In the genomic region with DNA sequence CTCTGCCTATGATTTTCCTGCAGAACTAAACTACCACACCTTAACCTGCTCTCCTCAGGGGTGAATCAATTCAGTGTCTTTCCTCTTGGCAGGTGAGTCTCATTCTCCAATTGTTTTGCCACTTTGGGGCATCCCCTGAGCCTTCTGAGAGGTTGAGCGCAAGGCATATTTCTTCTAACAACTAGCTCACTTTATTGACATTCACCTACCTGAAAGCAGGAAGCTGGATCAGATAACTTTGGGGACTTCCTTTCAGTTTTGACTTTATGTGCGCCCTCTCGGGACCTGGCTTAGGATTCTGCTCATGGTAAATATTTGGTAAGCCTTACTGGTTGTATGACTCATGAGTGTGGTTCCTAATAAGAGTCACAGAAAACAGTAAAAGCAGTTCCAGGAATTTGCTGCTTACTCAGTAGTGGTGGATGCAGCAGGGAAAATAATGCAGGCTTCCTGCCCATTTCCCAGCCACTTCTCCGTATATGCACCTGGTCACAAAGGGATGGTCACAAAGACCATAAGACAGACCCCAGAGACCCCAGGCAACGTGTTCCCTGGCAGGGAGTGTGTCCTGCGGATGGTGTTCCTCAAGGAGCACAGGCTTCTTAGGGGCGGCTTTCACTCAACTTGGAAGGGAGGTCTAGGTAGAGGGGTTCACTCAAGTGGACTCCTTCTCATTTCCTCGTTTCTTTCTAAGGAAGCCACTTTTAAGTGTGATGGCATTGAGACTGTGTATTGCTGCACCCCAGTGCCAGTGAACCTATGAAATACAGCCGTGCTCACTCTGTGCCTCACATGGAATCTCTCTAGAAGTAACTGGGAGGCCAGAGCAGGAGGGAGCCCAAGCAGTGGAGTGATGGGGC, we compare ENCODE assay signal across 9 cellular contexts. TPM values are rescaled to one million over a fixed set of nuclear protein-coding genes. Genes with fewer than 3 reads are reported as not detected.
DNase-seq lines count a peak whose midpoint lies in the region; ATAC-seq and TF ChIP-seq lines count a peak whose summit lies in the region.
"Had no signal": no experiment of that assay in that cellular context is flagged by ENCODE, and none has a peak within 500 bp of the region (broad histone marks: within the 10 kb centered on the region; RNA-seq: fewer than 3 reads in every experiment).

No MANE protein-coding gene starts in this region.

- ATAC-seq in activated CD4-positive, CD25-positive, alpha-beta regulatory T cell treated with anti-CD3 and anti-CD28 coated beads, Interleukin-2, amount 50 U/mL, for 24 hours, result peak; percentile 81 to 88
- ATAC-seq in stimulated activated effector memory CD8-positive, alpha-beta T cell treated with anti-CD3 and anti-CD28 coated beads, Interleukin-12 subunit alpha, Interleukin-12 subunit beta, amount 100 ng/mL, for 72 hours, result peak; percentile 90
- ATAC-seq in GM19023 (IDR thresholded peaks at IDR 0.05; ENCODE audit: unreplicated experiment) (no peak), GM19328 (IDR thresholded peaks at IDR 0.05; ENCODE audit: unreplicated experiment) (no peak)

- peak overlapping the region; percentile 31 for H3K4me3 Mint-ChIP-seq in stimulated activated effector memory CD8-positive, alpha-beta T cell treated with anti-CD3 and anti-CD28 coated beads, Interleukin-12 subunit alpha, Interleukin-12 subunit beta, amount 100 ng/mL, for 72 hours

- H3K27ac Mint-ChIP-seq in stimulated activated effector memory CD8-positive, alpha-beta T cell treated with anti-CD3 and anti-CD28 coated beads, Interleukin-12 subunit alpha, Interleukin-12 subunit beta, amount 100 ng/mL, for 72 hours, result peak overlapping the region; percentile 75

- peak overlapping the region in 2 of 3 donors; percentile 3 to 21 for H3K4me3 ChIP-seq in breast epithelium
- H3K4me3 ChIP-seq: BLaER1 had no signal

- no peaks in the 10 kb centered on the region for H3K36me3 ChIP-seq in breast epithelium

- no peaks in the 10 kb centered on the region for H3K9me3 Mint-ChIP-seq in stimulated activated effector memory CD8-positive, alpha-beta T cell treated with anti-CD3 and anti-CD28 coated beads, Interleukin-12 subunit alpha, Interleukin-12 subunit beta, amount 100 ng/mL, for 72 hours

- TF ChIP-seq CTCF in breast epithelium (IDR thresholded peaks at IDR 0.05), result no peak

- peaks cover 8% of the 10 kb centered on the region for H3K36me3 Mint-ChIP-seq in stimulated activated effector memory CD8-positive, alpha-beta T cell treated with anti-CD3 and anti-CD28 coated beads, Interleukin-12 subunit alpha, Interleukin-12 subunit beta, amount 100 ng/mL, for 72 hours

- no peaks in the 10 kb centered on the region for H3K9me3 ChIP-seq in breast epithelium

- no peaks in the 10 kb centered on the region for H3K27me3 ChIP-seq in breast epithelium
- H3K27me3 ChIP-seq: BLaER1 had no signal

- H3K4me1 ChIP-seq in breast epithelium, result no peaks in the 10 kb centered on the region
- H3K4me1 ChIP-seq: BLaER1 had no signal

- H3K4me1 Mint-ChIP-seq in stimulated activated effector memory CD8-positive, alpha-beta T cell treated with anti-CD3 and anti-CD28 coated beads, Interleukin-12 subunit alpha, Interleukin-12 subunit beta, amount 100 ng/mL, for 72 hours, result peaks cover 62% of the 10 kb centered on the region

- TF ChIP-seq POLR2A in breast epithelium (IDR thresholded peaks at IDR 0.05), result no peak

- no peak for DNase-seq in activated CD4-positive, CD25-positive, alpha-beta regulatory T cell (lab: John Stamatoyannopoulos, UW)
- peak; percentile 23 for DNase-seq in NCI-H2196 treated with DMSO at 0.1 percent for 48 hours (lab: John Stamatoyannopoulos, UW; ENCODE audit: unreplicated experiment)
- no peak for DNase-seq in breast epithelium (ENCODE audit: low spot score in 2 of 2)
- DNase-seq in stimulated activated effector memory CD8-positive, alpha-beta T cell treated with anti-CD3 and anti-CD28 coated beads, Interleukin-12 subunit alpha, Interleukin-12 subunit beta, amount 100 ng/mL, for 72 hours (ENCODE audit: low spot score in 2 of 2), result peak in 1 of 2 donors; percentile 82
- DNase-seq in nucleus accumbens (lab: John Stamatoyannopoulos, UW), result no peak

- intact Hi-C loops in breast epithelium (cut with DNase I; ENCODE audit: low total_unique reads), result no loop called here

- peak overlapping the region; percentile 61 to 69 for H3K27ac ChIP-seq in breast epithelium
- H3K27ac ChIP-seq: BLaER1 had no signal

RNA-seq across cellular contexts. Expression of a gene that starts 22.0 kb away (rescaled TPM):
- total RNA-seq in breast epithelium, result 1 to 10 TPM; 1.0 to 7.5 (median 1.9) TPM

Comparison
In these comparisons a context has a peak if more than half of its experiments do, and no peak if none do; other contexts are left out.
1. ATAC-seq: peak in activated CD4-positive, CD25-positive, alpha-beta regulatory T cell treated with anti-CD3 and anti-CD28 coated beads, Interleukin-2, amount 50 U/mL, for 24 hours (2 of 2) and stimulated activated effector memory CD8-positive, alpha-beta T cell treated with anti-CD3 and anti-CD28 coated beads, Interleukin-12 subunit alpha, Interleukin-12 subunit beta, amount 100 ng/mL, for 72 hours (single experiment); none in GM19023 (single experiment) and GM19328 (single experiment).